In the genomic region with DNA sequence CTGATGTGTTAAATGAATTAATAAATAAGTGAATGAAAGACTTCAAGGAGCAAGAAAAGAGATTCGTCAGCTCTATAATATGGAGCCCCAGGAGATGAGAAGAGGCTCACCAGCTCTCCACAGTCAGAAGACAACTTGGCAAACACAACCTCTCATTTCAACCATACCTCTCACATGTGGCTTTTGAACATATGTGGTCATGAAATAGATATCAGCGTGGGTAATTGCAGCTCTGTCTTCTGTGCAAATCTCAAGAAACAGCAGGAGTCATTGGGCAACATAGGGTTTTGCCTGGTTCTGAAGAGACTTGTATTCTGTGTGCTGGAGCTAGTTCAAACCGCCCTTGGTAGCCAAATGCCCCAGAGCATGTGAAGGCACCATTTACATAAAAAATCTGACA, we compare ENCODE assay signal across 27 cellular contexts. TPM values are rescaled to one million over a fixed set of nuclear protein-coding genes. Genes with fewer than 3 reads are reported as not detected.
"Had no signal": no experiment of that assay in that cellular context is flagged by ENCODE, and none has a peak within 500 bp of the region (broad histone marks: within the 10 kb centered on the region; RNA-seq: fewer than 3 reads in every experiment).

No MANE protein-coding gene starts in this region.

- H3K36me3 Mint-ChIP-seq: stimulated activated naive B cell treated with anti-CD40 and anti-IgM and Interleukin-4, amounts not matched to agents 10 μg/mL and 1 μg/mL and 100 μg/mL, for 72 hours had no signal

- H3K4me1 ChIP-seq: breast epithelium, esophagus muscularis mucosa, right lobe of liver, testis, uterus had no signal

- H3K9me3 Mint-ChIP-seq: activated naive CD8-positive, alpha-beta T cell treated with anti-CD3 and anti-CD28 coated beads for 36 hours; nephron progenitor cell; stimulated activated naive B cell treated with anti-CD40 and anti-IgM and Interleukin-4, amounts not matched to agents 10 μg/mL and 1 μg/mL and 100 μg/mL, for 72 hours had no signal

- ATAC-seq: T-helper 17 cell had no signal

- H3K27ac ChIP-seq: breast epithelium, esophagus muscularis mucosa, right lobe of liver, testis, uterus had no signal

- H3K36me3 ChIP-seq: breast epithelium, esophagus muscularis mucosa, right lobe of liver, uterus had no signal

- H3K27me3 ChIP-seq: breast epithelium, esophagus muscularis mucosa, right lobe of liver, testis, uterus had no signal

- H3K4me3 Mint-ChIP-seq: activated naive CD8-positive, alpha-beta T cell treated with anti-CD3 and anti-CD28 coated beads for 36 hours; nephron progenitor cell; stimulated activated naive B cell treated with anti-CD40 and anti-IgM and Interleukin-4, amounts not matched to agents 10 μg/mL and 1 μg/mL and 100 μg/mL, for 72 hours; T-helper 17 cell had no signal

- H3K27me3 Mint-ChIP-seq: stimulated activated naive B cell treated with anti-CD40 and anti-IgM and Interleukin-4, amounts not matched to agents 10 μg/mL and 1 μg/mL and 100 μg/mL, for 72 hours; T-helper 17 cell had no signal

- H3K9me3 ChIP-seq: breast epithelium, esophagus muscularis mucosa, right lobe of liver, testis, uterus had no signal

- H3K4me3 ChIP-seq: breast epithelium, esophagus muscularis mucosa, right lobe of liver, skin epidermis, testis, uterus had no signal

- H3K27ac Mint-ChIP-seq: activated naive CD8-positive, alpha-beta T cell treated with anti-CD3 and anti-CD28 coated beads for 36 hours; nephron progenitor cell; stimulated activated naive B cell treated with anti-CD40 and anti-IgM and Interleukin-4, amounts not matched to agents 10 μg/mL and 1 μg/mL and 100 μg/mL, for 72 hours had no signal

- DNase-seq: activated CD4-positive, alpha-beta T cell treated with anti-CD3 and anti-CD28 coated beads for 4 hours; activated CD4-positive, alpha-beta T cell treated with anti-CD3 and anti-CD28 coated beads, Interleukin-2, amount 50 U/mL, for 48 hours; activated CD4-positive, CD25-positive, alpha-beta regulatory T cell; activated naive CD8-positive, alpha-beta T cell treated with anti-CD3 and anti-CD28 coated beads for 36 hours; cerebellar nuclear complex; cortex of kidney; effector memory CD4-positive, alpha-beta T cell; glutamatergic neuron; hippocampal formation; midbrain; nephron progenitor cell; nucleus accumbens; right lobe of liver; stimulated activated CD4-positive, alpha-beta T cell treated with anti-CD3 and anti-CD28 coated beads, Interleukin-2, amount 100 ng/mL, for 24 hours; stimulated activated naive B cell treated with anti-CD40 and anti-IgM and Interleukin-4, amounts not matched to agents 10 μg/mL and 1 μg/mL and 100 μg/mL, for 72 hours; SW 1271; T-helper 17 cell; testis; trophoblast cell; uterus had no signal

RNA-seq across cellular contexts. Expression of a gene that starts 8.5 kb away (rescaled TPM):
- total RNA-seq: endothelial cell of umbilical vein had no signal
- polyA plus RNA-seq: endothelial cell of umbilical vein had no signal

RNA-seq across cellular contexts. Expression of a gene that starts 58.1 kb away (rescaled TPM):
- total RNA-seq: activated naive CD8-positive, alpha-beta T cell treated with anti-CD3 and anti-CD28 coated beads for 36 hours; astrocyte; breast epithelium; endothelial cell of umbilical vein; esophagus muscularis mucosa; frontal cortex; liver; right lobe of liver; testis; uterus had no signal
- polyA plus RNA-seq: endothelial cell of umbilical vein, liver had no signal
